1 cellular context compared by ENCODE assay signal in genomic region chr3:155347901-155348300, GRCh38.
TF ChIP-seq lines count a peak whose summit lies in the region.

No MANE protein-coding gene starts in this region.

TF ChIP-seq in K562, 482 proteins besides CTCF, POLR2A, EP300 and RAD21:
- TF ChIP-seq HMG20A (CRISPR knock-in tag; conservative IDR thresholded peaks at IDR 0.05): no peak
- TF ChIP-seq FOXP4 (CRISPR knock-in tag; IDR thresholded peaks at IDR 0.05; ENCODE audit: borderline replicate concordance): no peak
- TF ChIP-seq MAFG (tag; conservative IDR thresholded peaks at IDR 0.05): no peak
- TF ChIP-seq PURB (CRISPR knock-in tag; IDR thresholded peaks at IDR 0.05; ENCODE audit: low read depth): no peak
- no peak for TF ChIP-seq PHB (CRISPR knock-in tag; IDR thresholded peaks at IDR 0.05)
- no peak for TF ChIP-seq JUN (IDR thresholded peaks at IDR 0.05; ENCODE audit: borderline replicate concordance, low read depth, low read length)
- TF ChIP-seq JUN (CRISPR knock-in tag; IDR thresholded peaks at IDR 0.05; ENCODE audit: borderline replicate concordance): no peak
- no peak for TF ChIP-seq CREB3L1 (IDR thresholded peaks at IDR 0.05; ENCODE audit: borderline replicate concordance, low read depth)
- TF ChIP-seq ZNF609 (CRISPR knock-in tag; IDR thresholded peaks at IDR 0.05; ENCODE audit: borderline replicate concordance): no peak
- no peak for TF ChIP-seq MED1 (CRISPR knock-in tag; IDR thresholded peaks at IDR 0.05; ENCODE audit: borderline replicate concordance)
- TF ChIP-seq BDP1 (IDR thresholded peaks at IDR 0.05; ENCODE audit: insufficient read depth, insufficient read length): no peak
- TF ChIP-seq ZC3H4 (CRISPR knock-in tag; IDR thresholded peaks at IDR 0.05; ENCODE audit: borderline replicate concordance): no peak
- no peak for TF ChIP-seq CREBBP (IDR thresholded peaks at IDR 0.05; ENCODE audit: low read depth, low read length)
- no peak for TF ChIP-seq KDM4B (IDR thresholded peaks at IDR 0.05; ENCODE audit: borderline replicate concordance in 2 of 2, low read depth in 1 of 2)
- no peak for TF ChIP-seq ZNF780A (CRISPR knock-in tag; IDR thresholded peaks at IDR 0.05)
- no peak for TF ChIP-seq TAF7 (tag; IDR thresholded peaks at IDR 0.05)
- TF ChIP-seq CREB5 (CRISPR knock-in tag; IDR thresholded peaks at IDR 0.05): no peak
- TF ChIP-seq ZNF239 (CRISPR knock-in tag; IDR thresholded peaks at IDR 0.05): no peak
